11 cellular contexts compared by ENCODE assay signal in genomic region chr6:19691465-19692167, GRCh38.
DNase-seq lines count a peak whose midpoint lies in the region; ATAC-seq and TF ChIP-seq lines count a peak whose summit lies in the region.
"Had no signal": no experiment of that assay in that cellular context is flagged by ENCODE, and none has a peak within 500 bp of the region (broad histone marks: within the 10 kb centered on the region; RNA-seq: fewer than 3 reads in every experiment).

No MANE protein-coding gene starts in this region.

- H3K9me3 Mint-ChIP-seq in brain, result peaks cover 0 to 7% (median 3%) of the 10 kb centered on the region in 5 experiments
- peaks cover 3 to 9% (median 3%) of the 10 kb centered on the region in 3 donors for H3K9me3 Mint-ChIP-seq in T-cell

- CTCF ChIA-PET in T-cell (lab: Charles Lee), result no interaction called here

- 9 to 14% methylated on average over 33 to 37 of the region's 44 CpGs for WGBS in GM23248 (ENCODE audit: low coverage in 1 of 2, low lambda C conversion rate in 2 of 2, missing lambda C conversion rate in 2 of 2), 2 experiments

- H2AFZ ChIP-seq in GM23248, result peak overlapping the region; percentile 84

- no peaks in the 10 kb centered on the region for H3K27me3 Mint-ChIP-seq in brain
- peaks cover 10 to 13% of the 10 kb centered on the region in 2 donors for H3K27me3 Mint-ChIP-seq in T-cell
- H3K27me3 Mint-ChIP-seq: stimulated activated memory B cell treated with anti-CD40 and anti-IgM and Interleukin-4, amounts not matched to agents 10 μg/mL and 1 μg/mL and 100 μg/mL, for 72 hours had no signal

- ATAC-seq in sciatic nerve (peak; percentile 42), GM18520 (IDR thresholded peaks at IDR 0.05; ENCODE audit: unreplicated experiment) (no peak), GM19467 (IDR thresholded peaks at IDR 0.05; ENCODE audit: unreplicated experiment) (no peak), GM19351 (IDR thresholded peaks at IDR 0.05; ENCODE audit: unreplicated experiment) (no peak), T-cell (replicated peaks in 1 of 4) (no peak)
- ATAC-seq: stimulated activated memory B cell treated with anti-CD40 and anti-IgM and Interleukin-4, amounts not matched to agents 10 μg/mL and 1 μg/mL and 100 μg/mL, for 72 hours had no signal

- peaks cover 44% of the 10 kb centered on the region for H3K4me1 Mint-ChIP-seq in brain
- H3K4me1 Mint-ChIP-seq in T-cell, result no peaks in the 10 kb centered on the region
- H3K4me1 Mint-ChIP-seq: memory B cell; stimulated activated memory B cell treated with anti-CD40 and anti-IgM and Interleukin-4, amounts not matched to agents 10 μg/mL and 1 μg/mL and 100 μg/mL, for 72 hours had no signal

- H4K20me1 ChIP-seq in GM23248 (ENCODE audit: insufficient read depth), result no peaks in the 10 kb centered on the region

- H3K4me3 ChIP-seq in GM23248, result peak overlapping the region; percentile 69
- H3K4me3 ChIP-seq in iPS-18c (ENCODE audit: insufficient read depth, low read depth, low read length), result peak overlapping the region; percentile 55

- H3K9me2 ChIP-seq in GM23248 (ENCODE audit: insufficient read depth), result no peaks in the 10 kb centered on the region

- POLR2A ChIA-PET in T-cell (lab: Charles Lee), result no interaction called here

- H3K79me2 ChIP-seq in GM23248 (ENCODE audit: insufficient read depth), result no peaks in the 10 kb centered on the region

- H3K4me1 ChIP-seq in GM23248 (ENCODE audit: insufficient read depth), result no peaks in the 10 kb centered on the region

- in situ Hi-C loops in GM23248 (cut with MboI), result no loop called here

- H3K27ac Mint-ChIP-seq in brain (peak overlapping the region; percentile 90 to 98 (median 95)), T-cell (no peak overlapping the region)
- H3K27ac Mint-ChIP-seq: memory B cell; stimulated activated memory B cell treated with anti-CD40 and anti-IgM and Interleukin-4, amounts not matched to agents 10 μg/mL and 1 μg/mL and 100 μg/mL, for 72 hours had no signal

- intact Hi-C loops in sciatic nerve (cut with DNase I), result no loop called here

- peak overlapping the region; percentile 74 for H3K4me2 ChIP-seq in GM23248 (ENCODE audit: unreplicated experiment)

- H3K9me3 ChIP-seq in GM23248 (ENCODE audit: low read depth), result no peaks in the 10 kb centered on the region
- H3K9me3 ChIP-seq in iPS-18c (ENCODE audit: control insufficient read depth, insufficient read depth, low read length), result no peaks in the 10 kb centered on the region

- no peak for TF ChIP-seq CTCF in brain (conservative IDR thresholded peaks at IDR 0.05)

- peak overlapping the region; percentile 32 for H3K9ac ChIP-seq in GM23248

- H3K36me3 Mint-ChIP-seq in brain (peaks cover 4% of the 10 kb centered on the region), T-cell (no peaks in the 10 kb centered on the region)
- H3K36me3 Mint-ChIP-seq: memory B cell; stimulated activated memory B cell treated with anti-CD40 and anti-IgM and Interleukin-4, amounts not matched to agents 10 μg/mL and 1 μg/mL and 100 μg/mL, for 72 hours had no signal

- H3F3A ChIP-seq in GM23248 (ENCODE audit: insufficient read depth), result no peaks in the 10 kb centered on the region

- no peaks in the 10 kb centered on the region for H3K36me3 ChIP-seq in GM23248 (ENCODE audit: low read depth)

- peaks cover 13% of the 10 kb centered on the region for H3K27me3 ChIP-seq in GM23248 (replicated peaks; ENCODE audit: insufficient read depth)

- peak; percentile 40 for DNase-seq in GM23248
- DNase-seq in sciatic nerve (ENCODE audit: low spot score), result no peak
- DNase-seq in T-cell, result no peak
- DNase-seq: Kasumi-1 had no signal

- H3K27ac ChIP-seq in GM23248, result no peak overlapping the region

- H3K4me3 Mint-ChIP-seq in brain (peak overlapping the region; percentile 86 to 89 (median 88)), T-cell (no peak overlapping the region)
- H3K4me3 Mint-ChIP-seq: memory B cell; stimulated activated memory B cell treated with anti-CD40 and anti-IgM and Interleukin-4, amounts not matched to agents 10 μg/mL and 1 μg/mL and 100 μg/mL, for 72 hours had no signal

Comparison
In these comparisons a context has a peak if more than half of its experiments do, and no peak if none do; other contexts are left out.
1. H3K27ac Mint-ChIP-seq: peak in brain (5 of 5); none in T-cell (0 of 2).
2. H3K4me3 Mint-ChIP-seq: peak in brain (5 of 5); none in T-cell (0 of 3).